Comparison of ENCODE assay signal across 7 cellular contexts in the genomic region with DNA sequence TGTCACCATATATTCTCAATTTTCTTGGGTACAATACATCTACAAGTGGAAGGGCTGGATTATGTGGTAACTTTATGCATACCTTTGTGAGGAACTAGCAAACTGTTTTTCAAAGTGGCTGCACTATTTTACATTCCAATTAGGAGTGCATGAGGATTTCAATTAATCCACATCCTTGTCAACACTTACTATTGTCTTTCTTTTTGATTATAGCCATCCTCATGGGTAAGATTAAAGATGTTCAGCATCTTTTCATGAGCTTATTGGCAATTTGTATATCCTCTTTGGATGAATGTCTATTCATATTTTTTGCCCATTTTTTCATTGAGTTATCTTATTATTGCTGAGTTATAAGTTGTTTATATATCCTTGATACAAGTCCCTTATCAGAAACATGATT.
"Had no signal": no experiment of that assay in that cellular context is flagged by ENCODE, and none has a peak within 500 bp of the region (broad histone marks: within the 10 kb centered on the region; RNA-seq: fewer than 3 reads in every experiment).

No MANE protein-coding gene starts in this region.

- H3K27ac ChIP-seq: HL-60, KMS-11 had no signal

- FAIRE-seq: HTR-8/SVneo had no signal

- DNase-seq: IMR-90, KBM-7, KG1 had no signal

- H3K27me3 Mint-ChIP-seq: IgD-negative memory B cell had no signal

- H3K4me3 Mint-ChIP-seq: IgD-negative memory B cell had no signal

- H3K9ac ChIP-seq: KMS-11 had no signal

- H3K27ac Mint-ChIP-seq: IgD-negative memory B cell had no signal

- H3K4me1 Mint-ChIP-seq: IgD-negative memory B cell had no signal

- H3K4me2 ChIP-seq: KMS-11 had no signal
